15 cellular contexts compared by ENCODE assay signal in genomic region chr6:17045581-17046322, GRCh38. TPM values are rescaled to one million over a fixed set of nuclear protein-coding genes. Genes with fewer than 3 reads are reported as not detected.
DNase-seq lines count a peak whose midpoint lies in the region; ATAC-seq and TF ChIP-seq lines count a peak whose summit lies in the region.
"Had no signal": no experiment of that assay in that cellular context is flagged by ENCODE, and none has a peak within 500 bp of the region (broad histone marks: within the 10 kb centered on the region; RNA-seq: fewer than 3 reads in every experiment).

No MANE protein-coding gene starts in this region.

- no peaks in the 10 kb centered on the region for H3K9me2 ChIP-seq in OCI-LY7 (ENCODE audit: insufficient read depth, low read length)

- no peaks in the 10 kb centered on the region for H3K9me3 ChIP-seq in OCI-LY7 (ENCODE audit: low read length)

- no peaks in the 10 kb centered on the region for H3K36me3 Mint-ChIP-seq in endothelial cell (ENCODE audit: low read depth, unreplicated experiment)
- H3K36me3 Mint-ChIP-seq: activated naive CD4-positive, alpha-beta T cell treated with anti-CD3 and anti-CD28 coated beads, Interleukin-2, amount 50 U/mL, for 72 hours; T-cell had no signal

- TF ChIP-seq CTCF in fibroblast of villous mesenchyme (IDR thresholded peaks at IDR 0.05; ENCODE audit: insufficient read depth, low read depth, low read length) (no peak), OCI-LY7 (conservative IDR thresholded peaks at IDR 0.05; ENCODE audit: low read length) (no peak), endothelial cell (IDR thresholded peaks at IDR 0.05; ENCODE audit: unreplicated experiment) (no peak)

- H3K4me3 ChIP-seq in fibroblast of villous mesenchyme (ENCODE audit: low read depth, low read length) (no peak overlapping the region), OCI-LY7 (ENCODE audit: low read depth, low read length, poor library complexity, severe bottlenecking) (no peak overlapping the region)

- H3K36me3 ChIP-seq in OCI-LY7 (ENCODE audit: insufficient read depth, low read length): no peaks in the 10 kb centered on the region

- H3K27ac ChIP-seq in OCI-LY7 (ENCODE audit: low read depth, low read length, poor library complexity, severe bottlenecking): no peak overlapping the region

- in situ Hi-C loops in G401 (cut with HindIII; ENCODE audit: low sequenced_read_pairs): no loop called here

- no TSS peak for BruUV-seq in OCI-LY7 (replicated peaks; lab: Mats Ljungman, UMichigan)

- no peaks in the 10 kb centered on the region for H3K9me3 Mint-ChIP-seq in endothelial cell (ENCODE audit: unreplicated experiment)
- H3K9me3 Mint-ChIP-seq: T-cell had no signal

- POLR2A ChIA-PET in OCI-LY7 (lab: Charles Lee): no interaction called here

- H4K20me1 ChIP-seq in OCI-LY7 (ENCODE audit: insufficient read depth, low read length): no peaks in the 10 kb centered on the region

- H3K4me2 ChIP-seq in OCI-LY7 (ENCODE audit: low read length): no peak overlapping the region

- no peak overlapping the region for H3K4me3 Mint-ChIP-seq in endothelial cell (ENCODE audit: unreplicated experiment)
- H3K4me3 Mint-ChIP-seq: T-cell had no signal

- ATAC-seq in GM18909 (IDR thresholded peaks at IDR 0.05; ENCODE audit: poor library complexity, unreplicated experiment): no peak
- ATAC-seq: activated naive CD4-positive, alpha-beta T cell treated with anti-CD3 and anti-CD28 coated beads, Interleukin-2, amount 50 U/mL, for 72 hours; HCT116; T-cell had no signal

- H3K79me2 ChIP-seq in OCI-LY7 (ENCODE audit: insufficient read depth, low read depth, low read length): no peaks in the 10 kb centered on the region

- CTCF ChIA-PET in OCI-LY7 (lab: Charles Lee; ENCODE audit: unreplicated experiment): no interaction called here

- H3K27me3 Mint-ChIP-seq in endothelial cell (ENCODE audit: unreplicated experiment): no peaks in the 10 kb centered on the region

- no peak overlapping the region for H3K27ac Mint-ChIP-seq in endothelial cell (ENCODE audit: unreplicated experiment)
- H3K27ac Mint-ChIP-seq: activated naive CD4-positive, alpha-beta T cell treated with anti-CD3 and anti-CD28 coated beads, Interleukin-2, amount 50 U/mL, for 72 hours; T-cell had no signal

- intact Hi-C loops in OCI-LY7 (cut with micrococcal nuclease; ENCODE audit: unreplicated experiment): no loop called here

- H3K4me1 ChIP-seq in OCI-LY7 (ENCODE audit: insufficient read depth, low read length, poor library complexity, severe bottlenecking): no peaks in the 10 kb centered on the region

- peaks cover 16% of the 10 kb centered on the region for H3K4me1 Mint-ChIP-seq in endothelial cell (ENCODE audit: unreplicated experiment)
- H3K4me1 Mint-ChIP-seq: T-cell had no signal

- no peak overlapping the region for H2AFZ ChIP-seq in OCI-LY7 (ENCODE audit: low read length)

- DNase-seq in G401 (ENCODE audit: low spot score): peak; percentile 1
- DNase-seq in RPMI7951 (ENCODE audit: low read depth): peak; percentile 55
- DNase-seq in fibroblast of villous mesenchyme (ENCODE audit: low read depth): peak; percentile 59
- peak; percentile 22 for DNase-seq in putamen (ENCODE audit: low spot score)
- DNase-seq in activated T-cell treated with anti-CD3 and anti-CD28 coated beads for 4 hours: no peak
- DNase-seq in OCI-LY7 (ENCODE audit: low spot score): no peak
- no peak for DNase-seq in endothelial cell (ENCODE audit: low spot score)
- DNase-seq: activated CD4-positive, alpha-beta T cell treated with anti-CD3 and anti-CD28 coated beads, Interleukin-2, amount 50 U/mL, for 48 hours; effector CD8-positive, alpha-beta T cell; MM.1S; NCI-H524; T-cell had no signal

RNA-seq across cellular contexts. Expression of gene STMND1, which starts 56.1 kb away (rescaled TPM):
- not detected in 2 replicates for total RNA-seq in G401 (2014; rRNA removed; shearing (Covaris generic))
- not detected in 2 replicates for total RNA-seq in RPMI7951 (2014; rRNA removed; shearing (Covaris generic))
- total RNA-seq in fibroblast of villous mesenchyme (under 0.01 TPM in 1 of 2 replicates, not detected in the other), OCI-LY7 (2022) (not detected in 2 replicates), endothelial cell (ENCODE audit: unreplicated experiment) (not detected)
- total RNA-seq in OCI-LY7 (2014; rRNA removed; shearing (Covaris generic)): not detected in 2 replicates
- total RNA-seq: T-cell had no signal

Comparison
In these comparisons a context has a peak if more than half of its experiments do, and no peak if none do; other contexts are left out.
1. DNase-seq: peak in G401 (single experiment), RPMI7951 (single experiment), fibroblast of villous mesenchyme (single experiment) and putamen (single experiment); none in activated T-cell treated with anti-CD3 and anti-CD28 coated beads for 4 hours (single experiment), OCI-LY7 (single experiment) and endothelial cell (single experiment).